In genomic region chr1:228697209-228698016, GRCh38 we compare ENCODE assay signal across 8 cellular contexts. TPM values are rescaled to one million over a fixed set of nuclear protein-coding genes. Genes with fewer than 3 reads are reported as not detected.
A peak's percentile ranks its signal among the peaks of the same experiment; 100 is the strongest.
DNase-seq lines count a peak whose midpoint lies in the region; ATAC-seq and TF ChIP-seq lines count a peak whose summit lies in the region.

No MANE protein-coding gene starts in this region.

- H3K27ac ChIP-seq in A673 (ENCODE audit: low read depth, low read length, poor library complexity, severe bottlenecking) (no peak overlapping the region), left lung (no peak overlapping the region)

- H3K4me3 ChIP-seq in A673 (ENCODE audit: low read depth, low read length, poor library complexity, severe bottlenecking) (no peak overlapping the region), left lung (no peak overlapping the region)

- CTCF ChIA-PET in A673 (lab: Charles Lee): no interaction called here

- peak; percentile 41 for ATAC-seq in left lung
- no peak for ATAC-seq in GM19351 (IDR thresholded peaks at IDR 0.05; ENCODE audit: unreplicated experiment)
- ATAC-seq in GM21723 (IDR thresholded peaks at IDR 0.05; ENCODE audit: unreplicated experiment): no peak
- ATAC-seq in GM21390 (IDR thresholded peaks at IDR 0.05; ENCODE audit: unreplicated experiment): no peak
- ATAC-seq in HG03439 (IDR thresholded peaks at IDR 0.05; ENCODE audit: unreplicated experiment): no peak

- DNase-seq in A673 (ENCODE audit: low spot score) (peak; percentile 21), amniotic epithelial cell (ENCODE audit: low read depth) (peak; percentile 97), left lung (peak in 1 of 2 donors; percentile 39)

- H3K4me1 ChIP-seq in A673 (ENCODE audit: insufficient read depth, low read length, poor library complexity, severe bottlenecking): no peaks in the 10 kb centered on the region
- H3K4me1 ChIP-seq in left lung: no peaks in the 10 kb centered on the region

- H3K36me3 ChIP-seq in A673 (ENCODE audit: insufficient read depth, low read length, poor library complexity, severe bottlenecking) (no peaks in the 10 kb centered on the region), left lung (no peaks in the 10 kb centered on the region)

- POLR2A ChIA-PET in A673 (lab: Charles Lee; ENCODE audit: low non-redundant PET): no interaction called here

- H3K27me3 ChIP-seq in A673 (replicated peaks; ENCODE audit: insufficient read depth, low read depth, low read length, poor library complexity) (no peaks in the 10 kb centered on the region), left lung (no peaks in the 10 kb centered on the region)

- no peak for TF ChIP-seq EP300 in Ishikawa (IDR thresholded peaks at IDR 0.05; ENCODE audit: borderline replicate concordance)

- intact Hi-C loops in A673 (cut with micrococcal nuclease; ENCODE audit: unreplicated experiment): no loop called here
- intact Hi-C loops in left lung (cut with DNase I): no loop called here

- H3K9me3 ChIP-seq in A673 (ENCODE audit: low read depth, low read length, poor library complexity, severe bottlenecking) (no peaks in the 10 kb centered on the region), left lung (no peaks in the 10 kb centered on the region)

- no TSS peak for BruUV-seq in A673 (replicated peaks; lab: Mats Ljungman, UMichigan)

- TF ChIP-seq RAD21 in Ishikawa (IDR thresholded peaks at IDR 0.05; ENCODE audit: low read depth): no peak

- TF ChIP-seq CTCF in A673 (conservative IDR thresholded peaks at IDR 0.05; ENCODE audit: low read depth, low read length) (no peak), left lung (IDR thresholded peaks at IDR 0.05) (no peak)

TF ChIP-seq in Ishikawa, 13 proteins besides CTCF, POLR2A, EP300 and RAD21:
- TF ChIP-seq YY1 (IDR thresholded peaks at IDR 0.05; ENCODE audit: low read depth): no peak
- TF ChIP-seq REST (IDR thresholded peaks at IDR 0.05; ENCODE audit: low read depth): no peak
- no peak for TF ChIP-seq FOXM1 (IDR thresholded peaks at IDR 0.05; ENCODE audit: borderline replicate concordance, low read depth)
- no peak for TF ChIP-seq CREB1 (IDR thresholded peaks at IDR 0.05; ENCODE audit: low read depth)
- TF ChIP-seq TEAD4 (IDR thresholded peaks at IDR 0.05): no peak
- 0 out of 2 replicates have a peak, but pooled peaks have one; percentile 17 for TF ChIP-seq MAX (IDR thresholded peaks at IDR 0.05)
- TF ChIP-seq CEBPB (IDR thresholded peaks at IDR 0.05): no peak
- TF ChIP-seq NFIC (IDR thresholded peaks at IDR 0.05): peak; percentile 90
- TF ChIP-seq TAF1 (IDR thresholded peaks at IDR 0.05; ENCODE audit: low read depth): no peak
- no peak for TF ChIP-seq EGR1 (IDR thresholded peaks at IDR 0.05)
- no peak for TF ChIP-seq TCF12 (IDR thresholded peaks at IDR 0.05; ENCODE audit: low read depth)
- TF ChIP-seq ZBTB7A (IDR thresholded peaks at IDR 0.05; ENCODE audit: low read depth): no peak
- TF ChIP-seq USF1 (IDR thresholded peaks at IDR 0.05): no peak

RNA-seq across cellular contexts. Expression of gene RHOU, which starts 37.9 kb away (rescaled TPM):
- total RNA-seq in A673 (2021): 1.2 and 1.8 TPM in 2 replicates
- 10 to 100 TPM; 18.1 to 18.7 TPM for total RNA-seq in left lung
